In the genomic region with DNA sequence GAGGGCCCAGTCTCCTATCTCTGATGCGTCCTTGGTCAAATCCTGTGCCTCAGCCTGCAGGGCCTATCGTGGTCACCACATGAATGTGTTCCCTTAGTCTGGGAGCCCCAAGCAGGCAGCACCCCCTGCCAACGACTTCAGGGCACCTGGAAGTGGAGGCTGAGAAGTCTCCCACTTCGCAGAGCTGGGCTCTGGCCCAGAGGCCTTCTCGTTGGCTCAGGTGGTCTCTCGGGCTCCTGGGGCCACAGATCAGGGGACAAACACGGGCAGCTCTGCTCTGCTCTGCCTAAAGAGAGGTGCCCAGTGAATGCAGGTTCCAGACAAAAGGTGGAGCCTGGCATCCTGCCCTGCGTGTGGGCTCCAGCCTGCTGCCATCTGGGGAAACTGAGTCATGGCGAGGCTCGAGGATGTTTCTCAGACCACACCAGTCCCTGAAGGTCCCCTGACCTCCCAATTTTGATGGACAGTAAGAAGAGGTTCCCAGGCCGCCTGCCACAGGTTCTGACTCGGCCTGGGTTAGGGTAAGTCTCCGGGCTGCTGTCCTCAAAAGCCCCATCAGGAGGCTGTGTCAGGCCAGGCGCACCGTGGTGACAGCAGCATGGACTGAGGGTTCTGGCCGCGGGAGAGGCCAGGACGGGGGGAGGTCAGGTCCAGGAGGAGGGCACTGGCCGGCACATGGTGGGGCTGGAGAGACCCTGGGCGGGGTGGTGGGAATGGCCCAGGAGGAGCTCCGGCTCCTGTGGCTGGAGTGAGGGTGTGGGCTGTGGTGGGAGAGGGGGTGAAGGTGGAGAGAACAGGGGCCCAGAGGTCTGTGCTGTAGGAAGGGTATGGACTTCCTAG, we compare ENCODE assay signal across 20 cellular contexts. TPM values are rescaled to one million over a fixed set of nuclear protein-coding genes. Genes with fewer than 3 reads are reported as not detected.
DNase-seq lines count a peak whose midpoint lies in the region; ATAC-seq, FAIRE-seq and TF ChIP-seq lines count a peak whose summit lies in the region.
"Had no signal": no experiment of that assay in that cellular context is flagged by ENCODE, and none has a peak within 500 bp of the region (broad histone marks: within the 10 kb centered on the region; RNA-seq: fewer than 3 reads in every experiment).

No MANE protein-coding gene starts in this region.

- peaks cover 17% of the 10 kb centered on the region for H3K27me3 Mint-ChIP-seq in activated CD8-positive, alpha-beta memory T cell treated with anti-CD3 and anti-CD28 coated beads, Interleukin-2, amount 10 ng/mL, durations not matched to agents 7 days and 5 days

- H3K27ac ChIP-seq in kidney (ENCODE audit: low read depth in 2 of 2, low read length in 2 of 2), result no peak overlapping the region

- TF ChIP-seq CTCF in kidney (IDR thresholded peaks at IDR 0.05; ENCODE audit: borderline replicate concordance, extremely low read depth, insufficient read depth), result no peak

- intact Hi-C loops in kidney (cut with DNase I), result no loop called here

- H3K9me3 ChIP-seq in NT2/D1 (ENCODE audit: insufficient read depth, low read length), result peaks cover 3% of the 10 kb centered on the region; the same call in 1 of the 2 replicates
- no peaks in the 10 kb centered on the region for H3K9me3 ChIP-seq in kidney (ENCODE audit: control insufficient read depth in 1 of 2, low read length in 2 of 2)
- H3K9me3 ChIP-seq: HAP-1, MG63, SK-N-SH had no signal

- no peak for ATAC-seq in activated CD8-positive, alpha-beta memory T cell treated with anti-CD3 and anti-CD28 coated beads, Interleukin-2, amount 10 ng/mL, durations not matched to agents 7 days and 5 days

- DNase-seq in activated CD8-positive, alpha-beta memory T cell treated with anti-CD3 and anti-CD28 coated beads, Interleukin-2, amount 10 ng/mL, durations not matched to agents 7 days and 5 days, result peak; percentile 32
- no peak for DNase-seq in activated CD8-positive, alpha-beta memory T cell treated with anti-CD3 and anti-CD28 coated beads for 24 hours
- DNase-seq in NT2/D1 (ENCODE audit: low read depth, low spot score) (no peak), kidney (peak; percentile 59), NCI-H510A treated with DMSO at 0.1 percent for 48 hours (lab: John Stamatoyannopoulos, UW) (no peak), retina (no peak)
- no peak for DNase-seq in stimulated activated CD4-positive, alpha-beta T cell treated with anti-CD3 and anti-CD28 coated beads, Interleukin-2, amount 100 ng/mL, for 48 hours
- DNase-seq: CD4-positive, CD25-positive, alpha-beta regulatory T cell; GOT3; IMR-90; KG1; MG63; NCI-H2029 treated with DMSO at 0.1 percent for 48 hours had no signal

- CTCF ChIA-PET in activated CD8-positive, alpha-beta memory T cell treated with anti-CD3 and anti-CD28 coated beads, Interleukin-2, amount 10 ng/mL, durations not matched to agents 7 days and 5 days (lab: Charles Lee), result no interaction called here

- peak overlapping the region; percentile 57 for H3K9ac ChIP-seq in NT2/D1 (ENCODE audit: insufficient read length, low read depth)
- no peak overlapping the region for H3K9ac ChIP-seq in kidney (ENCODE audit: low read length in 2 of 2)
- H3K9ac ChIP-seq: SK-N-SH had no signal

- H3K4me1 ChIP-seq in NT2/D1 (ENCODE audit: insufficient read depth, insufficient read length), result peaks cover 13% of the 10 kb centered on the region
- peaks cover 0 to 2% of the 10 kb centered on the region in 2 donors for H3K4me1 ChIP-seq in kidney (ENCODE audit: control insufficient read depth in 1 of 2, insufficient read depth in 1 of 2, low read depth in 1 of 2, low read length in 2 of 2)
- H3K4me1 ChIP-seq: HAP-1 had no signal

- no peak for FAIRE-seq in kidney (lab: Jason Lieb, UNC)
- FAIRE-seq: D721Med, G401.6, RCC 7860 had no signal

- no peaks in the 10 kb centered on the region for H3K4me1 Mint-ChIP-seq in activated CD8-positive, alpha-beta memory T cell treated with anti-CD3 and anti-CD28 coated beads, Interleukin-2, amount 10 ng/mL, durations not matched to agents 7 days and 5 days

- H3K36me3 ChIP-seq in NT2/D1 (ENCODE audit: insufficient read depth, insufficient read length, low read length) (no peaks in the 10 kb centered on the region), kidney (ENCODE audit: control insufficient read depth in 1 of 2, insufficient read depth in 2 of 2, low read length in 2 of 2) (no peaks in the 10 kb centered on the region)
- H3K36me3 ChIP-seq: HAP-1, MG63 had no signal

- no peak overlapping the region for H3K27ac Mint-ChIP-seq in activated CD8-positive, alpha-beta memory T cell treated with anti-CD3 and anti-CD28 coated beads, Interleukin-2, amount 10 ng/mL, durations not matched to agents 7 days and 5 days
- H3K27ac Mint-ChIP-seq: CD4-positive, CD25-positive, alpha-beta regulatory T cell had no signal

- no peaks in the 10 kb centered on the region for H3K36me3 Mint-ChIP-seq in activated CD8-positive, alpha-beta memory T cell treated with anti-CD3 and anti-CD28 coated beads, Interleukin-2, amount 10 ng/mL, durations not matched to agents 7 days and 5 days
- H3K36me3 Mint-ChIP-seq: CD4-positive, CD25-positive, alpha-beta regulatory T cell had no signal

- no peak overlapping the region for H3K4me3 Mint-ChIP-seq in activated CD8-positive, alpha-beta memory T cell treated with anti-CD3 and anti-CD28 coated beads, Interleukin-2, amount 10 ng/mL, durations not matched to agents 7 days and 5 days
- H3K4me3 Mint-ChIP-seq: CD4-positive, CD25-positive, alpha-beta regulatory T cell had no signal

- H3K27me3 ChIP-seq in NT2/D1 (ENCODE audit: insufficient read depth, insufficient read length), result peaks cover 91% of the 10 kb centered on the region

- no peaks in the 10 kb centered on the region for H3K9me3 Mint-ChIP-seq in activated CD8-positive, alpha-beta memory T cell treated with anti-CD3 and anti-CD28 coated beads, Interleukin-2, amount 10 ng/mL, durations not matched to agents 7 days and 5 days (ENCODE audit: low read depth)

- H3K4me3 ChIP-seq in NT2/D1 (ENCODE audit: insufficient read length, low read depth) (peak overlapping the region; percentile 65), kidney (ENCODE audit: low read length in 2 of 2) (no peak overlapping the region)
- H3K4me3 ChIP-seq: HAP-1, MG63 had no signal

RNA-seq across cellular contexts. Expression of a gene that starts 1.5 kb away (rescaled TPM):
- total RNA-seq in activated CD8-positive, alpha-beta memory T cell treated with anti-CD3 and anti-CD28 coated beads, Interleukin-2, amount 10 ng/mL, durations not matched to agents 7 days and 5 days, result not detected
- total RNA-seq in kidney, result 0.16 TPM
- not detected for polyA plus RNA-seq in kidney (ENCODE audit: insufficient read depth, low read depth, low replicate concordance)
- total RNA-seq: CD4-positive, CD25-positive, alpha-beta regulatory T cell; IMR-90; NCI-H460 had no signal
- polyA plus RNA-seq: BJ; CD4-positive, CD25-positive, alpha-beta regulatory T cell; IMR-90; SK-N-SH had no signal

Comparison
In these comparisons a context has a peak if more than half of its experiments do, and no peak if none do; other contexts are left out.
1. DNase-seq: peak in activated CD8-positive, alpha-beta memory T cell treated with anti-CD3 and anti-CD28 coated beads, Interleukin-2, amount 10 ng/mL, durations not matched to agents 7 days and 5 days (single experiment) and kidney (single experiment); none in activated CD8-positive, alpha-beta memory T cell treated with anti-CD3 and anti-CD28 coated beads for 24 hours (single experiment), NT2/D1 (single experiment), stimulated activated CD4-positive, alpha-beta T cell treated with anti-CD3 and anti-CD28 coated beads, Interleukin-2, amount 100 ng/mL, for 48 hours (0 of 2), NCI-H510A treated with DMSO at 0.1 percent for 48 hours (single experiment) and retina (single experiment).